In genomic region chr6:148392611-148393160, GRCh38 we compare ENCODE assay signal across 1 cellular context.
TF ChIP-seq lines count a peak whose summit lies in the region.

No MANE protein-coding gene starts in this region.

TF ChIP-seq in GM12878, 131 proteins besides CTCF, POLR2A, EP300 and RAD21:
- TF ChIP-seq ZBTB40 (IDR thresholded peaks at IDR 0.05; ENCODE audit: borderline replicate concordance) = peak; percentile 27; the same call in 1 of the 2 replicates
- no peak for TF ChIP-seq E2F4 (IDR thresholded peaks at IDR 0.05; ENCODE audit: low read depth, low read length)
